In the genomic region with DNA sequence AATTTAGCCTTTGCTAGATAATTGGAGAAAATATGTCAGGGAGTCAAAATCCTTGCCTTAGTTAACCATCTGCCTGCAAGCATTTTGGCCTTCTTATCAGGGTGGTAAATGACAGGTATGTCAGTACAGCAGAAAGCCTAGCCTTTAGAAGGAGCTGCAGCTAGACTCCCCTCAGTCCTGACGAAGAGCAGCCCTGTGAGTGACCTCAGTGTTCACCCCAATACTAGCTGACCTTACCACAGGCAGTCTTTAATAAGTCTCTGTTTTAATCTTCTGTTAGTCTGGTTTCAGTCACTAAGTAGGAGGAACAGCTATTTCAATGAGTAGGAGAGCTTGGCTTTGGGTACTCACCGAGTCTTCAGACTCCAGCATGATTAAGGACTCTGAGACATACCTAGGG, we compare ENCODE assay signal across 31 cellular contexts.
"Had no signal": no experiment of that assay in that cellular context is flagged by ENCODE, and none has a peak within 500 bp of the region (broad histone marks: within the 10 kb centered on the region; RNA-seq: fewer than 3 reads in every experiment).

No MANE protein-coding gene starts in this region.

- H3K4me3 ChIP-seq: body of pancreas, cardiac muscle cell, colonic mucosa, esophagus squamous epithelium, gastroesophageal sphincter had no signal

- DNase-seq: activated CD4-positive, alpha-beta memory T cell treated with anti-CD3 and anti-CD28 coated beads, Interleukin-2, amount 10 ng/mL, durations not matched to agents 7 days and 5 days; activated CD4-positive, alpha-beta T cell treated with anti-CD3 and anti-CD28 coated beads for 36 hours; activated CD4-positive, alpha-beta T cell treated with anti-CD3 and anti-CD28 coated beads, Interleukin-2, amount 10 ng/mL, durations not matched to agents 24 days and 14 days; activated CD4-positive, CD25-positive, alpha-beta regulatory T cell; activated CD4-positive, CD25-positive, alpha-beta regulatory T cell treated with anti-CD3 and anti-CD28 coated beads, Interleukin-2, amount 50 U/mL, for 72 hours; activated CD8-positive, alpha-beta memory T cell treated with anti-CD3 and anti-CD28 coated beads, Interleukin-2, amount 50 U/mL, for 48 hours; activated gamma-delta T cell; activated naive CD4-positive, alpha-beta T cell; activated naive CD4-positive, alpha-beta T cell treated with anti-CD3 and anti-CD28 coated beads, Interleukin-2, amount 10 ng/mL, durations not matched to agents 7 days and 5 days; activated naive CD8-positive, alpha-beta T cell treated with anti-CD3 and anti-CD28 coated beads, Interleukin-2, amount 10 ng/mL, durations not matched to agents 7 days and 5 days; activated T-cell treated with anti-CD3 and anti-CD28 coated beads for 4 hours; activated T-cell treated with anti-CD3 and anti-CD28 coated beads, Interleukin-2, amount 50 U/mL, for 24 hours; activated T-cell treated with anti-CD3 and anti-CD28 coated beads, Interleukin-2, amount 50 U/mL, for 72 hours; amniotic stem cell; aorta; body of pancreas; central memory CD4-positive, alpha-beta T cell; cerebellar nuclear complex; colonic mucosa; effector CD8-positive, alpha-beta T cell; esophagus squamous epithelium; foreskin melanocyte; T-helper 1 cell; T-helper 17 cell; T1000 had no signal

- FAIRE-seq: endometrium, endothelial cell of umbilical vein had no signal

- H3K27ac ChIP-seq: body of pancreas, cardiac muscle cell, colonic mucosa, epithelial cell of prostate, esophagus squamous epithelium, gastroesophageal sphincter had no signal

- H3K36me3 ChIP-seq: cardiac muscle cell, colonic mucosa, esophagus squamous epithelium, gastroesophageal sphincter had no signal

- H3K9me3 ChIP-seq: body of pancreas, colonic mucosa, esophagus squamous epithelium, gastroesophageal sphincter had no signal

- ATAC-seq: activated CD4-positive, alpha-beta T cell treated with anti-CD3 and anti-CD28 coated beads for 36 hours; activated naive CD4-positive, alpha-beta T cell treated with anti-CD3 and anti-CD28 coated beads, Interleukin-2, amount 50 U/mL, for 72 hours; activated T-cell treated with anti-CD3 and anti-CD28 coated beads, Interleukin-2, amount 50 U/mL, for 72 hours; body of pancreas; gastroesophageal sphincter; T-helper 17 cell had no signal

- H3K4me1 ChIP-seq: body of pancreas, colonic mucosa, esophagus squamous epithelium, gastroesophageal sphincter had no signal

- H3K27me3 ChIP-seq: body of pancreas, cardiac muscle cell, colonic mucosa, esophagus squamous epithelium, gastroesophageal sphincter had no signal
